ENCODE assay signal across 8 cellular contexts in the genomic region with DNA sequence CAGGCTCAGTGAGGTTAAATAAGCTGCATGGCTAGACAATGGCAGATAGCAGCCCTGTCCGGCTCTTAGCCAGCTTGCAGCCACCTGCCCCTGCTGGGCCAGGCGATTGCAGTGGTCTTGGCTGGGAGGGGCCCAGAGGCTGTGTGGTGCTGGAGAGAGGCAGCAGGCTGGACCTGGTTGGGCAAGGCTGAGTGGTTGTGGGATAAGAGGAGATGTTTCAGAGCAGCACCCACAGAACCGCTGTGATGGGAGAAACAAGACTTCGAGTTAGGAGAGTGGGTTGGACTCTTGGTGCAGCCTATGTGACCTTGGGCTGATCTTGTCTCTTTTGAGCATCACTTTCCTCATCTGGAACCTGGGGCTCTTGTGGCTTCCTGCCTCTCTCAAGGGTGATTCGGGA. TPM values are rescaled to one million over a fixed set of nuclear protein-coding genes. Genes with fewer than 3 reads are reported as not detected.
DNase-seq lines count a peak whose midpoint lies in the region; ATAC-seq and TF ChIP-seq lines count a peak whose summit lies in the region.

No MANE protein-coding gene starts in this region.

- CTCF ChIA-PET in naive thymus-derived CD4-positive, alpha-beta T cell (lab: Charles Lee): interaction anchor here (0.6 to 1.9 kb wide), 4 partner anchors 38 to 108 kb away, joined by 3 to 7 read pairs (median 4); no protein-coding TSS in a partner anchor

- no peak overlapping the region for H3K9ac ChIP-seq in Loucy (ENCODE audit: low read depth, low read length, poor library complexity, severe bottlenecking)

- no peaks in the 10 kb centered on the region for H3K36me3 ChIP-seq in Loucy (ENCODE audit: insufficient read depth, low read length)
- no peaks in the 10 kb centered on the region for H3K36me3 ChIP-seq in naive thymus-derived CD4-positive, alpha-beta T cell (ENCODE audit: control insufficient read depth in 2 of 3, insufficient read depth in 3 of 3, low read length in 3 of 3)

- H3K27ac Mint-ChIP-seq in activated T-cell treated with anti-CD3 and anti-CD28 coated beads, Interleukin-2, amount 50 U/mL, for 72 hours: peak overlapping the region; percentile 92
- H3K27ac Mint-ChIP-seq in naive thymus-derived CD4-positive, alpha-beta T cell: peak overlapping the region; percentile 89 to 97 (median 95)

- 0 out of 2 replicates have a peak overlapping the region, but pooled peaks have one; percentile 10 for H2AFZ ChIP-seq in Loucy (ENCODE audit: low read length)

- H3K4me3 Mint-ChIP-seq in activated T-cell treated with anti-CD3 and anti-CD28 coated beads, Interleukin-2, amount 50 U/mL, for 72 hours: peak overlapping the region; percentile 85 to 93
- peak overlapping the region; percentile 60 to 87 (median 80) for H3K4me3 Mint-ChIP-seq in naive thymus-derived CD4-positive, alpha-beta T cell

- H3K27me3 ChIP-seq in Loucy (ENCODE audit: insufficient read depth, low read length, poor library complexity, severe bottlenecking): no peaks in the 10 kb centered on the region
- H3K27me3 ChIP-seq in naive thymus-derived CD4-positive, alpha-beta T cell (ENCODE audit: control insufficient read depth in 2 of 2, insufficient read depth in 2 of 2, low read length in 2 of 2): no peaks in the 10 kb centered on the region

- H3K27ac ChIP-seq in naive thymus-derived CD4-positive, alpha-beta T cell (ENCODE audit: low read depth, low read length): peak overlapping the region; percentile 71

- no peaks in the 10 kb centered on the region for H3K9me2 ChIP-seq in Loucy (replicated peaks; ENCODE audit: low read depth, low read length)

- H4K20me1 ChIP-seq in Loucy (ENCODE audit: insufficient read depth, low read length, poor library complexity, severe bottlenecking): no peaks in the 10 kb centered on the region

- no peaks in the 10 kb centered on the region for H3K79me2 ChIP-seq in Loucy (ENCODE audit: insufficient read depth, low read length)

- no peak overlapping the region for H3K4me3 ChIP-seq in Loucy (ENCODE audit: low read length, poor library complexity, severe bottlenecking)
- peak overlapping the region; percentile 14 for H3K4me3 ChIP-seq in naive thymus-derived CD4-positive, alpha-beta T cell (ENCODE audit: low read length)

- intact Hi-C loops in naive thymus-derived CD4-positive, alpha-beta T cell (cut with micrococcal nuclease): loop anchor here in 1 of 2 donors (1.0 kb wide), 3 partner anchors 7 to 49 kb away; no protein-coding TSS in a partner anchor

- no peaks in the 10 kb centered on the region for H3K27me3 Mint-ChIP-seq in activated T-cell treated with anti-CD3 and anti-CD28 coated beads, Interleukin-2, amount 50 U/mL, for 72 hours (ENCODE audit: low read depth)
- no peaks in the 10 kb centered on the region for H3K27me3 Mint-ChIP-seq in naive thymus-derived CD4-positive, alpha-beta T cell

- H3K36me3 Mint-ChIP-seq in activated T-cell treated with anti-CD3 and anti-CD28 coated beads, Interleukin-2, amount 50 U/mL, for 72 hours (ENCODE audit: insufficient read depth in 2 of 2): peaks cover 2 to 6% of the 10 kb centered on the region in 2 donors
- peaks cover 0 to 19% (median 0%) of the 10 kb centered on the region in 5 donors for H3K36me3 Mint-ChIP-seq in naive thymus-derived CD4-positive, alpha-beta T cell

- no peaks in the 10 kb centered on the region for H3F3A ChIP-seq in Loucy (ENCODE audit: low read depth)

- H3K9me3 ChIP-seq in Loucy (ENCODE audit: insufficient read depth, low read depth, low read length): no peaks in the 10 kb centered on the region
- H3K9me3 ChIP-seq in naive thymus-derived CD4-positive, alpha-beta T cell (ENCODE audit: control insufficient read depth in 2 of 3, low read length in 3 of 3): no peaks in the 10 kb centered on the region

- POLR2A ChIA-PET in naive thymus-derived CD4-positive, alpha-beta T cell (lab: Charles Lee): interaction anchor here (1.0 to 3.7 kb wide), 7 partner anchors 9 to 58 kb away, joined by 3 to 15 read pairs (median 5); no protein-coding TSS in a partner anchor

- H3K4me2 ChIP-seq in Loucy (ENCODE audit: low read depth, low read length, poor library complexity, severe bottlenecking): no peak overlapping the region

- no peak for TF ChIP-seq CTCF in Loucy (conservative IDR thresholded peaks at IDR 0.05; ENCODE audit: low read length)

- H3K9me3 Mint-ChIP-seq in activated T-cell treated with anti-CD3 and anti-CD28 coated beads, Interleukin-2, amount 50 U/mL, for 72 hours: no peaks in the 10 kb centered on the region
- H3K9me3 Mint-ChIP-seq in naive thymus-derived CD4-positive, alpha-beta T cell: peaks cover 0 to 2% (median 0%) of the 10 kb centered on the region in 11 donors

- peaks cover 5% of the 10 kb centered on the region for H3K4me1 ChIP-seq in Loucy (ENCODE audit: insufficient read depth, low read length, poor library complexity, severe bottlenecking)
- H3K4me1 ChIP-seq in naive thymus-derived CD4-positive, alpha-beta T cell (ENCODE audit: control insufficient read depth in 2 of 2, insufficient read depth in 2 of 2, low read length in 2 of 2): peaks cover 65 to 79% of the 10 kb centered on the region in 2 donors

- DNase-seq in CD1c-positive myeloid dendritic cell (ENCODE audit: extremely low spot score) (peak; percentile 22), SK-N-DZ (ENCODE audit: low spot score) (no peak), Ammon's horn (ENCODE audit: low spot score) (no peak)
- DNase-seq in activated T-cell treated with anti-CD3 and anti-CD28 coated beads, Interleukin-2, amount 50 U/mL, for 72 hours: peak; percentile 47 to 57
- peak in 1 of 9 donors; percentile 58 for DNase-seq in naive thymus-derived CD4-positive, alpha-beta T cell

- H3K4me1 Mint-ChIP-seq in activated T-cell treated with anti-CD3 and anti-CD28 coated beads, Interleukin-2, amount 50 U/mL, for 72 hours (ENCODE audit: low read depth): peaks cover 96% of the 10 kb centered on the region
- H3K4me1 Mint-ChIP-seq in naive thymus-derived CD4-positive, alpha-beta T cell: peaks cover 43 to 82% (median 74%) of the 10 kb centered on the region in 7 donors

- peak; percentile 1 to 2 for ATAC-seq in activated T-cell treated with anti-CD3 and anti-CD28 coated beads, Interleukin-2, amount 50 U/mL, for 72 hours (replicated peaks in 1 of 2)
- no peak for ATAC-seq in naive thymus-derived CD4-positive, alpha-beta T cell
- ATAC-seq in GM19395 (IDR thresholded peaks at IDR 0.05; ENCODE audit: unreplicated experiment) (no peak), HG03354 (IDR thresholded peaks at IDR 0.05; ENCODE audit: poor library complexity, severe bottlenecking, unreplicated experiment) (no peak)

RNA-seq across cellular contexts. Expression of gene PTPRJ, which starts 25.5 kb away (rescaled TPM):
- 10 to 100 TPM; 36.6 to 50.6 TPM for total RNA-seq in activated T-cell treated with anti-CD3 and anti-CD28 coated beads, Interleukin-2, amount 50 U/mL, for 72 hours
- total RNA-seq in naive thymus-derived CD4-positive, alpha-beta T cell: 10 to 100 TPM; 31.8 to 82.3 (median 53.9) TPM
- polyA plus RNA-seq in naive thymus-derived CD4-positive, alpha-beta T cell: 10 to 100 TPM in 1 of 2 donors, 1 to 10 TPM in 1; 7.0 to 11.8 TPM
- polyA plus RNA-seq in SK-N-DZ (2014; cell fraction: cytosol; rRNA removed): 0.14 and 0.30 TPM in 2 replicates
- polyA plus RNA-seq in SK-N-DZ (2014; cell fraction: nucleus; rRNA removed): 0.12 TPM in 1 of 2 replicates, not detected in the other

Comparison
In these comparisons a context has a peak if more than half of its experiments do, and no peak if none do; other contexts are left out.
1. DNase-seq: peak in CD1c-positive myeloid dendritic cell (single experiment) and activated T-cell treated with anti-CD3 and anti-CD28 coated beads, Interleukin-2, amount 50 U/mL, for 72 hours (2 of 2); none in SK-N-DZ (single experiment) and Ammon's horn (single experiment).
2. ATAC-seq: peak in activated T-cell treated with anti-CD3 and anti-CD28 coated beads, Interleukin-2, amount 50 U/mL, for 72 hours (2 of 2); none in naive thymus-derived CD4-positive, alpha-beta T cell (single experiment), GM19395 (single experiment) and HG03354 (single experiment).